ENCODE assay signal across 8 cellular contexts in the genomic region with DNA sequence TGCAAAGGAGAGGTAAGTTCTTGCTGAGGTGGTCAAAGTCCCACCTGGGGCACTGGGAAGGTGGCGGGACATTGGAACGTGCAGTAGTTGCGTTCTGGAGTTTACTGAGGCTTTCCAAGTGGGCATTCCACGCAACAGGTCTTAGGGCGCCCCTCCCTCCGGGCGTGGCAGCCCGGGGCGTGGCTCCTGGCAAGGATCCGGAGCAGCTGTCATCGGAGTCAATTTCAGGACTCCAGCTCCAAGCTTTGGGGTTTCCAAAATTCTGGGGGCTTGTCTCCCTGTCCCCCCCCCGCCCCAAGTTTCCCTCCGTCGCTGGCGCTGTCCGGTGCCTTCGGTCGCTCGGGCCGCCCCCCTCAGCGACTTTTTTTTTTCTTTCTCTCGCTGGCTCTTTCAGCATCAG. TPM values are rescaled to one million over a fixed set of nuclear protein-coding genes. Genes with fewer than 3 reads are reported as not detected.
DNase-seq lines count a peak whose midpoint lies in the region; ATAC-seq, FAIRE-seq and TF ChIP-seq lines count a peak whose summit lies in the region.

No MANE protein-coding gene starts in this region.

- FAIRE-seq in K562 (lab: Jason Lieb, UNC) (no peak), GM12891 (lab: Jason Lieb, UNC) (no peak)

- in situ Hi-C loops in K562 (cut with MboI): no loop called here

- no peaks in the 10 kb centered on the region for H3K9me1 ChIP-seq in K562 (ENCODE audit: control insufficient read depth, insufficient read depth, low read length)

- POLR2A ChIA-PET in K562 (lab: Yijun Ruan, JAX): interaction anchor here (1.6 kb wide), 1 partner anchor 17 kb away, joined by 3 read pairs; no protein-coding TSS in a partner anchor

- intact Hi-C loops in K562 (cut with micrococcal nuclease) (no loop called here), vagina (cut with DNase I) (loop anchor here (10.0 kb wide), 1 partner anchor 240 kb away; no protein-coding TSS in a partner anchor)

- BruUV-seq in K562 (replicated peaks; lab: Mats Ljungman, UMichigan): no TSS peak

- no peaks in the 10 kb centered on the region for H3K79me2 ChIP-seq in K562 (ENCODE audit: control insufficient read depth, insufficient read depth, low read length)
- no peaks in the 10 kb centered on the region for H3K79me2 ChIP-seq in mesendoderm (ENCODE audit: control insufficient read depth, insufficient read depth, low read length)

- ATAC-seq in GM18502 (IDR thresholded peaks at IDR 0.05; ENCODE audit: poor library complexity, unreplicated experiment) (peak; percentile 35), K562 (0 out of 3 replicates have a peak, but pooled peaks have one; percentile 15), foreskin keratinocyte (no peak), HG03342 (IDR thresholded peaks at IDR 0.05; ENCODE audit: unreplicated experiment) (no peak)

- H3K36me3 ChIP-seq in HUES6 (ENCODE audit: control insufficient read depth, insufficient read depth, low read length): peaks cover 5% of the 10 kb centered on the region; the same call in 1 of the 2 replicates
- no peaks in the 10 kb centered on the region for H3K36me3 ChIP-seq in K562 (ENCODE audit: control insufficient read depth, insufficient read depth, low read length)
- no peaks in the 10 kb centered on the region for H3K36me3 ChIP-seq in mesendoderm (ENCODE audit: control insufficient read depth, insufficient read depth, low read length)
- H3K36me3 ChIP-seq in vagina: no peaks in the 10 kb centered on the region

- H2AK5ac ChIP-seq in mesendoderm (ENCODE audit: low read length): no peak overlapping the region

- 2% methylated on average over 11 of the region's 22 CpGs for WGBS in K562 (ENCODE audit: insufficient coverage, low coverage, missing lambda C conversion rate)
- WGBS in mesendoderm (ENCODE audit: extremely low coverage, insufficient coverage, low lambda C conversion rate): no CpG with 5 or more reads among the region's 22 CpGs

- peak overlapping the region; percentile 89 for H2AFZ ChIP-seq in K562 (ENCODE audit: low read depth, low read length)

- H3K4me1 ChIP-seq in HUES6 (ENCODE audit: control insufficient read depth, insufficient read depth, low read length) (peaks cover 15% of the 10 kb centered on the region), K562 (replicated peaks in 1 of 2; ENCODE audit: control insufficient read depth in 2 of 2, insufficient read depth in 2 of 2, low read length in 2 of 2) (peaks cover 3 to 27% of the 10 kb centered on the region in 2 experiments; a peak in 2 of 5 replicates), mesendoderm (ENCODE audit: control insufficient read depth, low read depth, low read length) (peaks cover 3% of the 10 kb centered on the region), vagina (peaks cover 30% of the 10 kb centered on the region), foreskin keratinocyte (peaks cover 2% of the 10 kb centered on the region)

- no peaks in the 10 kb centered on the region for H3K9me3 ChIP-seq in HUES6 (ENCODE audit: control insufficient read depth, insufficient read depth, low read depth, low read length)
- H3K9me3 ChIP-seq in K562 (replicated peaks; ENCODE audit: control insufficient read depth, insufficient read depth, low read depth, low read length): no peaks in the 10 kb centered on the region
- no peaks in the 10 kb centered on the region for H3K9me3 ChIP-seq in vagina

- DNase-seq in K562 (ENCODE audit: extremely low read depth in 1 of 4, low spot score in 3 of 4): peak in 3 of 4 experiments; percentile 22 to 30 (median 28)
- no peak for DNase-seq in mesendoderm
- DNase-seq in vagina (ENCODE audit: extremely low spot score in 2 of 2): peak in 1 of 2 donors; percentile 82
- no peak for DNase-seq in GM12891 (ENCODE audit: insufficient read length, low spot score)
- no peak for DNase-seq in foreskin keratinocyte

- no peaks in the 10 kb centered on the region for H3K79me1 ChIP-seq in mesendoderm (ENCODE audit: low read length)

- no peak overlapping the region for H2BK15ac ChIP-seq in mesendoderm (replicated peaks; ENCODE audit: low read depth)

- H3K23ac ChIP-seq in mesendoderm (ENCODE audit: low read length): no peak overlapping the region

- TF ChIP-seq POLR2A in K562 (conservative IDR thresholded peaks at IDR 0.05): no peak
- no peak for TF ChIP-seq POLR2A in vagina (IDR thresholded peaks at IDR 0.05)
- no peak for TF ChIP-seq POLR2A in GM12891 (IDR thresholded peaks at IDR 0.05; ENCODE audit: low read depth, low read length)

- no peak overlapping the region for H4K5ac ChIP-seq in mesendoderm (ENCODE audit: low read length)

- TF ChIP-seq RAD21 in K562 (CRISPR knock-in tag; conservative IDR thresholded peaks at IDR 0.05 in 1 of 2, IDR thresholded peaks at IDR 0.05 in 1 of 2): no peak

- no peaks in the 10 kb centered on the region for H4K20me1 ChIP-seq in K562 (replicated peaks; ENCODE audit: control insufficient read depth, insufficient read depth, low read length)

- H3K18ac ChIP-seq in mesendoderm (ENCODE audit: low read length): no peak overlapping the region

- H3K4ac ChIP-seq in mesendoderm (ENCODE audit: low read depth, low read length): no peak overlapping the region

- H4K8ac ChIP-seq in mesendoderm (ENCODE audit: low read depth, low read length): no peak overlapping the region

- H3K4me3 ChIP-seq in HUES6 (ENCODE audit: low read depth, low read length): peak overlapping the region; percentile 64
- H3K4me3 ChIP-seq in K562: peak overlapping the region; percentile 63
- no peak overlapping the region for H3K4me3 ChIP-seq in mesendoderm (ENCODE audit: low read length)
- peak overlapping the region; percentile 72 to 95 for H3K4me3 ChIP-seq in vagina

- CTCF ChIA-PET in K562 (lab: Yijun Ruan, JAX; ENCODE audit: low intra/inter-chr PET ratio): interaction anchor here (0.6 to 1.6 kb wide), 2 partner anchors 32 to 86 kb away, joined by 4 to 6 read pairs; a partner anchor contains a TSS

- H2BK120ac ChIP-seq in mesendoderm (ENCODE audit: low read depth, low read length): no peak overlapping the region

- TF ChIP-seq CTCF in K562 (IDR thresholded peaks at IDR 0.05 in 2 of 3, conservative IDR thresholded peaks at IDR 0.05 in 1 of 3; ENCODE audit: insufficient read depth in 2 of 3, low read depth in 1 of 3, low read length in 3 of 3) (no peak), vagina (IDR thresholded peaks at IDR 0.05) (no peak), foreskin keratinocyte (conservative IDR thresholded peaks at IDR 0.05) (no peak)

- H3K27ac ChIP-seq in HUES6 (ENCODE audit: low read depth, low read length) (no peak overlapping the region), K562 (ENCODE audit: extremely low read depth, low read depth, low read length) (no peak overlapping the region), mesendoderm (ENCODE audit: low read depth, low read length) (no peak overlapping the region), vagina (peak overlapping the region; percentile 92), foreskin keratinocyte (no peak overlapping the region)

- H3K27me3 ChIP-seq in HUES6 (ENCODE audit: control insufficient read depth, insufficient read depth, low read length) (peaks cover 52% of the 10 kb centered on the region), K562 (ENCODE audit: control insufficient read depth in 2 of 2, insufficient read depth in 2 of 2, low read length in 2 of 2) (peaks cover 2 to 9% of the 10 kb centered on the region in 2 experiments; a peak in 2 of 5 replicates), mesendoderm (ENCODE audit: insufficient read depth, low read length, poor library complexity) (peaks cover 11% of the 10 kb centered on the region), vagina (no peaks in the 10 kb centered on the region), foreskin keratinocyte (peaks cover 10% of the 10 kb centered on the region)

- H3K4me2 ChIP-seq in K562 (ENCODE audit: insufficient read depth, low read length) (peak overlapping the region; percentile 74; the same call in 1 of the 2 replicates), mesendoderm (ENCODE audit: low read length) (peak overlapping the region; percentile 27)

- TF ChIP-seq EP300 in K562 (IDR thresholded peaks at IDR 0.05; ENCODE audit: low read length): no peak

- H2BK5ac ChIP-seq in mesendoderm (ENCODE audit: low read length): no peak overlapping the region

- no peak overlapping the region for H3K9ac ChIP-seq in HUES6 (ENCODE audit: low read length)
- H3K9ac ChIP-seq in K562 (ENCODE audit: insufficient read depth in 1 of 2, low read depth in 2 of 2, low read length in 2 of 2): peak overlapping the region in 1 of 2 experiments; percentile 91; a peak in 3 of 4 replicates
- H3K9ac ChIP-seq in mesendoderm (ENCODE audit: low read length): no peak overlapping the region

- H3K56ac ChIP-seq in mesendoderm (ENCODE audit: low read length): no peak overlapping the region

TF ChIP-seq in K562, 482 proteins besides CTCF, POLR2A, EP300 and RAD21 (continues in another document):
- TF ChIP-seq DIDO1 (tag; IDR thresholded peaks at IDR 0.05; ENCODE audit: low read depth): no peak

TF ChIP-seq in GM12891, 5 proteins besides CTCF, POLR2A, EP300 and RAD21 (continues in another document):
- TF ChIP-seq POLR2AphosphoS5 (IDR thresholded peaks at IDR 0.05; ENCODE audit: low read depth, low read length) (no peak), POU2F2 (IDR thresholded peaks at IDR 0.05; ENCODE audit: low read depth, low read length) (no peak), SPI1 (IDR thresholded peaks at IDR 0.05; ENCODE audit: low read depth, low read length) (no peak), TAF1 (IDR thresholded peaks at IDR 0.05; ENCODE audit: low read depth, low read length) (no peak)

RNA-seq across cellular contexts. Expression of a gene that starts 43.1 kb away (rescaled TPM):
- total RNA-seq in K562 (2011; cell fraction: chromatin; rRNA removed; ENCODE audit: low replicate concordance): 14.4 and 17.0 TPM in 2 replicates
- total RNA-seq in K562 (2011; cell fraction: nucleolus; rRNA removed): 12.1 and 12.7 TPM in 2 replicates
- total RNA-seq in K562 (2011; cell fraction: nucleoplasm; rRNA removed): 14.9 and 16.1 TPM in 2 replicates
- total RNA-seq in K562 (2014; rRNA removed) (22.6 and 30.9 TPM in 2 replicates), K562 (2014; rRNA removed; fragmentation: Illumina TruSeq; extraction: Trizol) (52.6 and 57.9 TPM in 2 replicates), K562 (2015; rRNA removed; fragmentation: Illumina TruSeq; extraction: Trizol) (44.8 and 47.0 TPM in 2 replicates), K562 (2021) (41.1 and 43.2 TPM in 2 replicates), vagina (39.8 TPM), foreskin keratinocyte (106 and 110 TPM in 2 replicates)
- polyA plus RNA-seq in K562 (2011; rRNA removed) (54.0 and 59.2 TPM in 2 replicates), K562 (2014; fragmentation: Illumina TruSeq; extraction: Trizol) (75.2 and 92.2 TPM in 2 replicates), K562 (2014; fragmentation: Nextera tagmentation; extraction: Ambion mirVana) (10 to 100 TPM; 56.9 to 74.5 TPM), K562 (2014; rRNA removed) (34.8 and 41.8 TPM in 2 replicates), foreskin keratinocyte (102 and 114 TPM in 2 replicates)
- polyA plus RNA-seq in K562 (2011; cell fraction: cytosol; rRNA removed): 29.8 and 49.7 TPM in 2 replicates
- 38.0 and 55.7 TPM in 2 replicates for polyA plus RNA-seq in K562 (2011; cell fraction: nucleus; rRNA removed)
- polyA plus RNA-seq in K562 (2012): 51.0 and 61.3 TPM in 2 replicates
- polyA minus RNA-seq in K562 (2011; rRNA and poly(A)+ RNA removed): 32.1 and 35.0 TPM in 2 replicates
- 8.7 and 11.4 TPM in 2 replicates for polyA minus RNA-seq in K562 (2011; cell fraction: cytosol; rRNA and poly(A)+ RNA removed)
- polyA minus RNA-seq in K562 (2011; cell fraction: nucleus; rRNA and poly(A)+ RNA removed): 9.0 and 16.4 TPM in 2 replicates
- polyA plus RNA-seq in mesendoderm (2013, experiment 1 of 2): 70.9 TPM
- 68.9 TPM for polyA plus RNA-seq in mesendoderm (2013, experiment 2 of 2)
- polyA plus RNA-seq in GM12891 (2012; ENCODE audit: low read depth, missing spikeins): 84.6 TPM

Comparison
In these comparisons a context has a peak if more than half of its experiments do, and no peak if none do; other contexts are left out.
1. ATAC-seq: peak in GM18502 (single experiment) and K562 (single experiment); none in foreskin keratinocyte (single experiment) and HG03342 (single experiment).
2. DNase-seq: peak in K562 (3 of 4); none in mesendoderm (single experiment), GM12891 (single experiment) and foreskin keratinocyte (0 of 2).